ENCODE assay signal across 18 cellular contexts in genomic region chr3:142563491-142563997, GRCh38. TPM values are rescaled to one million over a fixed set of nuclear protein-coding genes. Genes with fewer than 3 reads are reported as not detected.
DNase-seq lines count a peak whose midpoint lies in the region; ATAC-seq, FAIRE-seq and TF ChIP-seq lines count a peak whose summit lies in the region.
"Had no signal": no experiment of that assay in that cellular context is flagged by ENCODE, and none has a peak within 500 bp of the region (broad histone marks: within the 10 kb centered on the region; RNA-seq: fewer than 3 reads in every experiment).

No MANE protein-coding gene starts in this region.

- H3K27ac ChIP-seq in neural progenitor cell, result no peak overlapping the region

- H3K4me2 ChIP-seq in neural progenitor cell, result no peak overlapping the region

- no peak overlapping the region for H2AFZ ChIP-seq in neural progenitor cell (replicated peaks)

- H3K9me3 Mint-ChIP-seq in activated CD4-positive, alpha-beta T cell treated with anti-CD3 and anti-CD28 coated beads, Interleukin-2, amount 10 ng/mL, durations not matched to agents 24 days and 14 days, result no peaks in the 10 kb centered on the region
- H3K9me3 Mint-ChIP-seq in activated T-helper 2 cell treated with anti-CD3 and anti-CD28 coated beads, Interferon-gamma antibody, Interleukin-2, Interleukin-4, amounts not matched to agents 10 μg/mL and 5 μg/mL and 100 μg/mL, durations not matched to agents 14 hours and 24 hours and 36 hours, result no peaks in the 10 kb centered on the region
- no peaks in the 10 kb centered on the region for H3K9me3 Mint-ChIP-seq in neural progenitor cell
- H3K9me3 Mint-ChIP-seq: CD4-positive, alpha-beta T cell had no signal

- no peak overlapping the region for H3K4me3 Mint-ChIP-seq in activated CD4-positive, alpha-beta T cell treated with anti-CD3 and anti-CD28 coated beads, Interleukin-2, amount 10 ng/mL, durations not matched to agents 24 days and 14 days
- H3K4me3 Mint-ChIP-seq in activated T-helper 2 cell treated with anti-CD3 and anti-CD28 coated beads, Interferon-gamma antibody, Interleukin-2, Interleukin-4, amounts not matched to agents 10 μg/mL and 5 μg/mL and 100 μg/mL, durations not matched to agents 14 hours and 24 hours and 36 hours (ENCODE audit: low read depth), result no peak overlapping the region
- no peak overlapping the region for H3K4me3 Mint-ChIP-seq in neural progenitor cell
- H3K4me3 Mint-ChIP-seq: CD4-positive, alpha-beta T cell had no signal

- no peaks in the 10 kb centered on the region for H3K9me3 ChIP-seq in neural progenitor cell (ENCODE audit: low read depth)
- H3K9me3 ChIP-seq: BE2C had no signal

- no peaks in the 10 kb centered on the region for H3K79me2 ChIP-seq in neural progenitor cell (ENCODE audit: low read depth)

- H3K4me1 ChIP-seq in neural progenitor cell, result no peaks in the 10 kb centered on the region
- H3K4me1 ChIP-seq: BE2C had no signal

- FAIRE-seq in H54 (lab: Jason Lieb, UNC), result peak; percentile 65
- FAIRE-seq: K562, RCC 7860 had no signal

- H3K4me1 Mint-ChIP-seq in activated CD4-positive, alpha-beta T cell treated with anti-CD3 and anti-CD28 coated beads, Interleukin-2, amount 10 ng/mL, durations not matched to agents 24 days and 14 days, result peaks cover 6% of the 10 kb centered on the region
- peaks cover 6% of the 10 kb centered on the region for H3K4me1 Mint-ChIP-seq in activated T-helper 2 cell treated with anti-CD3 and anti-CD28 coated beads, Interferon-gamma antibody, Interleukin-2, Interleukin-4, amounts not matched to agents 10 μg/mL and 5 μg/mL and 100 μg/mL, durations not matched to agents 14 hours and 24 hours and 36 hours (ENCODE audit: low read depth)
- H3K4me1 Mint-ChIP-seq in neural progenitor cell, result no peaks in the 10 kb centered on the region

- H3K27ac Mint-ChIP-seq in activated CD4-positive, alpha-beta T cell treated with anti-CD3 and anti-CD28 coated beads, Interleukin-2, amount 10 ng/mL, durations not matched to agents 24 days and 14 days, result peak overlapping the region; percentile 5
- H3K27ac Mint-ChIP-seq in activated T-helper 2 cell treated with anti-CD3 and anti-CD28 coated beads, Interferon-gamma antibody, Interleukin-2, Interleukin-4, amounts not matched to agents 10 μg/mL and 5 μg/mL and 100 μg/mL, durations not matched to agents 14 hours and 24 hours and 36 hours, result peak overlapping the region; percentile 65
- H3K27ac Mint-ChIP-seq in neural progenitor cell, result peak overlapping the region; percentile 82
- H3K27ac Mint-ChIP-seq: CD4-positive, alpha-beta T cell had no signal

- H3F3A ChIP-seq in neural progenitor cell (ENCODE audit: low read depth), result no peaks in the 10 kb centered on the region

- ATAC-seq in GM19467 (IDR thresholded peaks at IDR 0.05; ENCODE audit: unreplicated experiment) (no peak), HG03108 (IDR thresholded peaks at IDR 0.05; ENCODE audit: unreplicated experiment) (no peak)
- ATAC-seq: HCT116, K562 had no signal

- H3K36me3 ChIP-seq in neural progenitor cell, result peaks cover 6% of the 10 kb centered on the region

- no peak for DNase-seq in activated CD4-positive, alpha-beta T cell treated with anti-CD3 and anti-CD28 coated beads, Interleukin-2, amount 10 ng/mL, durations not matched to agents 24 days and 14 days
- no peak for DNase-seq in activated CD4-positive, alpha-beta T cell treated with anti-CD3 and anti-CD28 coated beads, Interleukin-2, amount 50 U/mL, for 1 hour
- DNase-seq in H54 (ENCODE audit: insufficient read length, low spot score) (no peak), neural progenitor cell (ENCODE audit: low spot score) (no peak)
- DNase-seq in activated T-helper 2 cell treated with anti-CD3 and anti-CD28 coated beads, Interferon-gamma antibody, Interleukin-2, Interleukin-4, amounts not matched to agents 10 μg/mL and 5 μg/mL and 100 μg/mL, durations not matched to agents 14 hours and 24 hours and 36 hours (ENCODE audit: low spot score), result no peak
- DNase-seq in central memory CD4-positive, alpha-beta T cell, result no peak
- DNase-seq: 8988T; BE2C; CD4-positive, alpha-beta T cell; DMS79 treated with DMSO at 0.1 percent for 48 hours; NCI-H187 treated with DMSO at 0.1 percent for 48 hours; NCI-H69; Right ventricle myocardium superior had no signal

- H3K4me3 ChIP-seq in neural progenitor cell, result no peak overlapping the region
- H3K4me3 ChIP-seq: K562 had no signal

- intact Hi-C loops in activated CD4-positive, alpha-beta T cell treated with anti-CD3 and anti-CD28 coated beads, Interleukin-2, amount 10 ng/mL, durations not matched to agents 24 days and 14 days (cut with micrococcal nuclease), result no loop called here
- intact Hi-C loops in activated T-helper 2 cell treated with anti-CD3 and anti-CD28 coated beads, Interferon-gamma antibody, Interleukin-2, Interleukin-4, amounts not matched to agents 10 μg/mL and 5 μg/mL and 100 μg/mL, durations not matched to agents 14 hours and 24 hours and 36 hours (cut with micrococcal nuclease), result no loop called here

- H3K9ac ChIP-seq in neural progenitor cell, result no peak overlapping the region

- no peak for TF ChIP-seq CTCF in neural progenitor cell (IDR thresholded peaks at IDR 0.05)

- peaks cover 44% of the 10 kb centered on the region for H3K36me3 Mint-ChIP-seq in activated CD4-positive, alpha-beta T cell treated with anti-CD3 and anti-CD28 coated beads, Interleukin-2, amount 10 ng/mL, durations not matched to agents 24 days and 14 days (ENCODE audit: low read depth)
- H3K36me3 Mint-ChIP-seq in activated T-helper 2 cell treated with anti-CD3 and anti-CD28 coated beads, Interferon-gamma antibody, Interleukin-2, Interleukin-4, amounts not matched to agents 10 μg/mL and 5 μg/mL and 100 μg/mL, durations not matched to agents 14 hours and 24 hours and 36 hours (ENCODE audit: low read depth), result peaks cover 57% of the 10 kb centered on the region
- H3K36me3 Mint-ChIP-seq in neural progenitor cell, result peaks cover 16% of the 10 kb centered on the region

- no peak for TF ChIP-seq POLR2A in H54 (IDR thresholded peaks at IDR 0.05; ENCODE audit: low read depth, low read length)

- no peaks in the 10 kb centered on the region for H3K27me3 Mint-ChIP-seq in activated CD4-positive, alpha-beta T cell treated with anti-CD3 and anti-CD28 coated beads, Interleukin-2, amount 10 ng/mL, durations not matched to agents 24 days and 14 days
- no peaks in the 10 kb centered on the region for H3K27me3 Mint-ChIP-seq in activated T-helper 2 cell treated with anti-CD3 and anti-CD28 coated beads, Interferon-gamma antibody, Interleukin-2, Interleukin-4, amounts not matched to agents 10 μg/mL and 5 μg/mL and 100 μg/mL, durations not matched to agents 14 hours and 24 hours and 36 hours (ENCODE audit: low read depth)
- H3K27me3 Mint-ChIP-seq in neural progenitor cell (ENCODE audit: insufficient read depth, low read depth), result no peaks in the 10 kb centered on the region
- H3K27me3 Mint-ChIP-seq: CD4-positive, alpha-beta T cell had no signal

- no peaks in the 10 kb centered on the region for H3K27me3 ChIP-seq in neural progenitor cell
- H3K27me3 ChIP-seq: BE2C had no signal

- no peaks in the 10 kb centered on the region for H4K20me1 ChIP-seq in neural progenitor cell (ENCODE audit: low read depth)

RNA-seq across cellular contexts. Expression of gene ATR, which starts 15.0 kb away (rescaled TPM):
- total RNA-seq in activated CD4-positive, alpha-beta T cell treated with anti-CD3 and anti-CD28 coated beads, Interleukin-2, amount 10 ng/mL, durations not matched to agents 24 days and 14 days, result 34.2 and 35.0 TPM in 2 replicates
- 29.1 and 32.8 TPM in 2 replicates for total RNA-seq in activated T-helper 2 cell treated with anti-CD3 and anti-CD28 coated beads, Interferon-gamma antibody, Interleukin-2, Interleukin-4, amounts not matched to agents 10 μg/mL and 5 μg/mL and 100 μg/mL, durations not matched to agents 14 hours and 24 hours and 36 hours
- 21.9 and 48.4 TPM in 2 replicates for total RNA-seq in neural progenitor cell (ENCODE audit: low replicate concordance)

RNA-seq across cellular contexts. Expression of gene PLS1, which starts 32.6 kb away (rescaled TPM):
- total RNA-seq in activated CD4-positive, alpha-beta T cell treated with anti-CD3 and anti-CD28 coated beads, Interleukin-2, amount 10 ng/mL, durations not matched to agents 24 days and 14 days, result 4.6 TPM in 2 replicates
- total RNA-seq in activated T-helper 2 cell treated with anti-CD3 and anti-CD28 coated beads, Interferon-gamma antibody, Interleukin-2, Interleukin-4, amounts not matched to agents 10 μg/mL and 5 μg/mL and 100 μg/mL, durations not matched to agents 14 hours and 24 hours and 36 hours, result 6.2 and 6.8 TPM in 2 replicates
- total RNA-seq in neural progenitor cell (ENCODE audit: low replicate concordance), result 15.8 and 22.5 TPM in 2 replicates

Comparison
In these comparisons a context has a peak if more than half of its experiments do, and no peak if none do; other contexts are left out.
1. H3K27ac Mint-ChIP-seq: peak in every context shown above with its lines; median percentile 82 in neural progenitor cell; 65 in activated T-helper 2 cell treated with anti-CD3 and anti-CD28 coated beads, Interferon-gamma antibody, Interleukin-2, Interleukin-4, amounts not matched to agents 10 μg/mL and 5 μg/mL and 100 μg/mL, durations not matched to agents 14 hours and 24 hours and 36 hours; 5 in activated CD4-positive, alpha-beta T cell treated with anti-CD3 and anti-CD28 coated beads, Interleukin-2, amount 10 ng/mL, durations not matched to agents 24 days and 14 days.